ENCODE assay signal across 21 cellular contexts in genomic region chr2:29714333-29714732, GRCh38.
"Had no signal": no experiment of that assay in that cellular context is flagged by ENCODE, and none has a peak within 500 bp of the region (broad histone marks: within the 10 kb centered on the region; RNA-seq: fewer than 3 reads in every experiment).

No MANE protein-coding gene starts in this region.

- H3K27me3 ChIP-seq: heart left ventricle, sigmoid colon, vagina had no signal

- H3K27ac ChIP-seq: coronary artery, heart left ventricle, left lung, sigmoid colon, vagina had no signal

- FAIRE-seq: kidney had no signal

- H3K36me3 ChIP-seq: heart left ventricle, left lung, sigmoid colon, vagina had no signal

- DNase-seq: activated B cell treated with CpG ODN at 0.5 μM for 24 hours; activated CD4-positive, alpha-beta T cell treated with anti-CD3 and anti-CD28 coated beads for 36 hours; activated CD4-positive, alpha-beta T cell treated with anti-CD3 and anti-CD28 coated beads, Interleukin-2, amount 50 U/mL, for 4 hours; activated CD8-positive, alpha-beta memory T cell treated with anti-CD3 and anti-CD28 coated beads for 24 hours; activated CD8-positive, alpha-beta memory T cell treated with anti-CD3 and anti-CD28 coated beads, Interleukin-2, amount 50 U/mL, for 4 hours; activated T-cell treated with anti-CD3 and anti-CD28 coated beads, Interleukin-2, amount 50 U/mL, for 24 hours; aorta; heart left ventricle; kidney; left lung; naive thymus-derived CD8-positive, alpha-beta T cell; sigmoid colon; stimulated activated CD4-positive, alpha-beta T cell treated with anti-CD3 and anti-CD28 coated beads, Interleukin-15, amount 100 ng/mL, for 24 hours; stimulated activated CD4-positive, alpha-beta T cell treated with anti-CD3 and anti-CD28 coated beads, Interleukin-2, amount 100 ng/mL, for 48 hours; stimulated activated CD8-positive, alpha-beta memory T cell treated with anti-CD3 and anti-CD28 coated beads, Interleukin-4, amount 100 ng/mL, for 48 hours; stimulated activated naive B cell treated with anti-CD40 and anti-IgM and Interleukin-4, amounts not matched to agents 10 μg/mL and 1 μg/mL and 100 μg/mL, for 72 hours had no signal

- H3K4me3 ChIP-seq: coronary artery, heart left ventricle, left lung, sigmoid colon, smooth muscle cell, vagina had no signal

- H3K9me3 ChIP-seq: heart left ventricle, left lung, sigmoid colon, vagina had no signal

- ATAC-seq: activated CD4-positive, alpha-beta T cell treated with anti-CD3 and anti-CD28 coated beads for 36 hours; activated naive CD4-positive, alpha-beta T cell treated with anti-CD3 and anti-CD28 coated beads, Interleukin-2, amount 50 U/mL, for 72 hours; activated T-helper 17 cell treated with anti-CD3 and anti-CD28 coated beads, Interleukin-2, amount 50 U/mL, for 72 hours; heart left ventricle; left lung; naive thymus-derived CD8-positive, alpha-beta T cell; stimulated activated naive B cell treated with anti-CD40 and anti-IgM and Interleukin-4, amounts not matched to agents 10 μg/mL and 1 μg/mL and 100 μg/mL, for 72 hours had no signal
